In the genomic region with DNA sequence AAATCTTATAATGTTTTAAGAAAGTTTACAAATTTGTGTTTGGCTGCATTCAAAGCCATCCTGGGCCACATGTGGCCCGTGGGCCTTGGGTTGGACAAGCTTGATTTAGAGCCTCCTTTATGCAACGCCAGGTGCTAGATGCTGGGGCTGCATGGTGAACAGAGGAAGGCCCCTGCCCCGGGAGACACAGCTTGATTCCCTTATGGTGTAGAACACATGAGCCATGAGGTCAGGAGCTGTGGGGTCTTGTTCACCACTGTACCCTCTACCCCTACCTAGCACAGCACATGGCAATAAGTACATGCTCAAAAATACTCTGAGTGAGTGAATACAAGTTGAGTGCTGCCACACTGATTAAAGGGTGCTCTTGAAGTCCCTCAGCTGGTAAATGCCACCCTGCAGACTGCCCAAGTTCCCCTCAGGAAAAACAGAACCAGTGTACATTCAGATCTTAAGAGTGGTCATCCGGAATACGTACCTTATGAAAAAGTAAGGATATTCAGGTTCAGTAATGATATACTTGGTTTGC, we compare ENCODE assay signal across 9 cellular contexts.
A peak's percentile ranks its signal among the peaks of the same experiment; 100 is the strongest.
DNase-seq lines count a peak whose midpoint lies in the region; ATAC-seq and TF ChIP-seq lines count a peak whose summit lies in the region.
"Had no signal": no experiment of that assay in that cellular context is flagged by ENCODE, and none has a peak within 500 bp of the region (broad histone marks: within the 10 kb centered on the region; RNA-seq: fewer than 3 reads in every experiment).

No MANE protein-coding gene starts in this region.

- peak overlapping the region; percentile 59 for H3K4me3 Mint-ChIP-seq in activated CD4-positive, alpha-beta T cell treated with anti-CD3 and anti-CD28 coated beads, Interleukin-2, amount 10 ng/mL, durations not matched to agents 24 days and 14 days

- no peak for TF ChIP-seq POLR2A in esophagus squamous epithelium (IDR thresholded peaks at IDR 0.05)

- H3K4me1 ChIP-seq in MM.1S (ENCODE audit: low read length): peaks cover 28% of the 10 kb centered on the region
- peaks cover 33 to 53% (median 39%) of the 10 kb centered on the region in 3 donors for H3K4me1 ChIP-seq in esophagus squamous epithelium

- ATAC-seq in HG03196 (IDR thresholded peaks at IDR 0.05; ENCODE audit: unreplicated experiment): no peak

- H3K4me2 ChIP-seq in MM.1S (ENCODE audit: low read depth, low read length): peak overlapping the region; percentile 60

- intact Hi-C loops in activated CD4-positive, alpha-beta T cell treated with anti-CD3 and anti-CD28 coated beads, Interleukin-2, amount 10 ng/mL, durations not matched to agents 24 days and 14 days (cut with micrococcal nuclease): loop anchor here (1.0 to 10.0 kb wide), 4 partner anchors 30 to 206 kb away; no protein-coding TSS in a partner anchor
- intact Hi-C loops in esophagus squamous epithelium (cut with DNase I): no loop called here

- no peaks in the 10 kb centered on the region for H3K27me3 ChIP-seq in MM.1S (replicated peaks; ENCODE audit: insufficient read depth, low read length)
- H3K27me3 ChIP-seq in esophagus squamous epithelium: no peaks in the 10 kb centered on the region

- H3K9me3 Mint-ChIP-seq in activated CD4-positive, alpha-beta T cell treated with anti-CD3 and anti-CD28 coated beads, Interleukin-2, amount 10 ng/mL, durations not matched to agents 24 days and 14 days: peaks cover 4% of the 10 kb centered on the region

- peaks cover 5% of the 10 kb centered on the region for H3K36me3 Mint-ChIP-seq in activated CD4-positive, alpha-beta T cell treated with anti-CD3 and anti-CD28 coated beads, Interleukin-2, amount 10 ng/mL, durations not matched to agents 24 days and 14 days (ENCODE audit: low read depth)

- H3F3A ChIP-seq in MM.1S (ENCODE audit: insufficient read depth, low read length): peaks cover 16% of the 10 kb centered on the region

- TF ChIP-seq CTCF in MM.1S (IDR thresholded peaks at IDR 0.05; ENCODE audit: low read length) (no peak), esophagus squamous epithelium (IDR thresholded peaks at IDR 0.05) (no peak)

- H3K79me2 ChIP-seq in MM.1S (ENCODE audit: low read length): no peaks in the 10 kb centered on the region

- peaks cover 37% of the 10 kb centered on the region for H3K4me1 Mint-ChIP-seq in activated CD4-positive, alpha-beta T cell treated with anti-CD3 and anti-CD28 coated beads, Interleukin-2, amount 10 ng/mL, durations not matched to agents 24 days and 14 days

- peak overlapping the region; percentile 32 for H2AFZ ChIP-seq in MM.1S (ENCODE audit: low read length)

- peak overlapping the region; percentile 80 for H3K27ac Mint-ChIP-seq in activated CD4-positive, alpha-beta T cell treated with anti-CD3 and anti-CD28 coated beads, Interleukin-2, amount 10 ng/mL, durations not matched to agents 24 days and 14 days

- H3K27me3 Mint-ChIP-seq in activated CD4-positive, alpha-beta T cell treated with anti-CD3 and anti-CD28 coated beads, Interleukin-2, amount 10 ng/mL, durations not matched to agents 24 days and 14 days: no peaks in the 10 kb centered on the region

- H3K4me3 ChIP-seq in MM.1S (ENCODE audit: low read length) (0 out of 2 replicates have a peak overlapping the region, but pooled peaks have one; percentile 0), esophagus squamous epithelium (peak overlapping the region in 1 of 4 donors; percentile 31)

- peak overlapping the region; percentile 52 for H3K9ac ChIP-seq in MM.1S (ENCODE audit: low read length)

- WGBS in esophagus squamous epithelium, 2 donors: 52 to 72% methylated on average over 4 to 5 of the region's 5 CpGs

- H3K9me3 ChIP-seq in MM.1S (replicated peaks; ENCODE audit: insufficient read depth, low read length) (no peaks in the 10 kb centered on the region), esophagus squamous epithelium (no peaks in the 10 kb centered on the region)

- H4K20me1 ChIP-seq in MM.1S (ENCODE audit: insufficient read depth, low read length): no peaks in the 10 kb centered on the region

- DNase-seq in activated CD4-positive, alpha-beta T cell treated with anti-CD3 and anti-CD28 coated beads, Interleukin-2, amount 10 ng/mL, durations not matched to agents 24 days and 14 days: peak; percentile 58
- DNase-seq in activated CD4-positive, alpha-beta T cell treated with anti-CD3 and anti-CD28 coated beads, Interleukin-2, amount 50 U/mL, for 1 hour: no peak
- DNase-seq in MM.1S (no peak), esophagus squamous epithelium (lab: John Stamatoyannopoulos, UW) (no peak), HPDE6-E6E7 (ENCODE audit: extremely low spot score) (no peak), NCI-H1694 (lab: John Stamatoyannopoulos, UW) (no peak)

- peak overlapping the region; percentile 89 for H3K27ac ChIP-seq in MM.1S (ENCODE audit: low read length)
- peak overlapping the region; percentile 68 to 94 (median 82) for H3K27ac ChIP-seq in esophagus squamous epithelium
- peak overlapping the region; percentile 36 for H3K27ac ChIP-seq in temporal lobe (ENCODE audit: low read depth, low read length)
- H3K27ac ChIP-seq: HL-60 had no signal

- H3K36me3 ChIP-seq in MM.1S (replicated peaks; ENCODE audit: insufficient read depth, low read length): no peaks in the 10 kb centered on the region
- H3K36me3 ChIP-seq in esophagus squamous epithelium: no peaks in the 10 kb centered on the region

- H3K9me2 ChIP-seq in MM.1S (replicated peaks; ENCODE audit: insufficient read depth, low read length): no peaks in the 10 kb centered on the region

Comparison
In these comparisons a context has a peak if more than half of its experiments do, and no peak if none do; other contexts are left out.
1. H3K27ac ChIP-seq: peak in every context shown above with its lines; median percentile 89 in MM.1S; 82 in esophagus squamous epithelium; 36 in temporal lobe.